ENCODE assay signal across 8 cellular contexts in the genomic region with DNA sequence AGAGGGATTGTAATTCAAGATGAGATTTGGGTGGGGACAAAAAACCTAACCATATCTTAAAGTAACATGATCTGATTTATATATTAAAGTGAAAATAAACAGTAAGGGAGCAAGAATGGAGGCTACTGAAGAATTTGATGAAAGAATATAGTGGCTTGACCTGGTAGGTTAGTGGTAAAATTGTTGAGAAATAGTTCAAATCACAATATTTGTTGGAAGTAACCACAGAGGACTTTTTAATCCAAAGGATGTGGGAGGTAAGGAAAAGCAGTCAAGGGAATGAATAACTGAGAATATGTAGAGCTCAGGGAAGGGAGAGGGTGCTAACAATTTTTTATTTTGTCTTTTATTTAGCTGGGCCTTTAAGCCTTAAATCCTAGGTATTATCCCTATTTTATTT.
"Had no signal": no experiment of that assay in that cellular context is flagged by ENCODE, and none has a peak within 500 bp of the region (broad histone marks: within the 10 kb centered on the region; RNA-seq: fewer than 3 reads in every experiment).

No MANE protein-coding gene starts in this region.

- ATAC-seq: HCT116, HepG2 had no signal

- H3K27ac Mint-ChIP-seq: HFFc6, IgD-negative memory B cell had no signal

- H3K9me3 Mint-ChIP-seq: IgD-negative memory B cell had no signal

- H3K4me3 Mint-ChIP-seq: HFFc6, IgD-negative memory B cell had no signal

- DNase-seq: GM23248, GOT3, H7, HFFc6, KBM-7 had no signal
